In the genomic region with DNA sequence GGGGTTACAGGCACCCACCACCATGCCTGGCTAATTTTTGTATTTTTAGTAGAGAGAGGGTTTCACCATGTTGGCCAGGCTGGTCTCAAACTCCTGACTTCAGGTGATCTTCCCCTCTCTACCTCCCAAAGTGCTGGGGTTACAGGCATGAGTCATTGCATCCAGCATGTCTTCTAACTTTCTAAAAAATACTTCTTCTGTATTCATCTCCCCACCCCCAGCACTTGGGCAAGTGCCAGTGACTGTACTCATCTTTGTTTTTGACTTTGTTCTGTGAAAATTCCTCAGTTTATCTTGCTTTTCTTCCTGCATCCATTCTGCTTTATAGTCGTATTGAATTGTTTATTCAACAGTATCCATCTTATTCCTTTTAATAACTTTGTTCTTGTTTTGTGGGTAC, we compare ENCODE assay signal across 1 cellular context.
TF ChIP-seq lines count a peak whose summit lies in the region.

No MANE protein-coding gene starts in this region.

TF ChIP-seq in IMR-90, 13 proteins besides CTCF, POLR2A, EP300 and RAD21:
- TF ChIP-seq FOS (IDR thresholded peaks at IDR 0.05; ENCODE audit: low read depth, low read length) (no peak), NFE2L2 (IDR thresholded peaks at IDR 0.05; ENCODE audit: low read depth, low read length) (no peak), CEBPB (IDR thresholded peaks at IDR 0.05; ENCODE audit: low read depth, low read length) (no peak)
